Comparison of ENCODE assay signal across 7 cellular contexts in genomic region chr17:39652635-39653315, GRCh38. TPM values are rescaled to one million over a fixed set of nuclear protein-coding genes. Genes with fewer than 3 reads are reported as not detected.
DNase-seq lines count a peak whose midpoint lies in the region; ATAC-seq lines count a peak whose summit lies in the region.
"Had no signal": no experiment of that assay in that cellular context is flagged by ENCODE, and none has a peak within 500 bp of the region (broad histone marks: within the 10 kb centered on the region; RNA-seq: fewer than 3 reads in every experiment).

No MANE protein-coding gene starts in this region.

- no peaks in the 10 kb centered on the region for H3K9me3 ChIP-seq in right cardiac atrium (ENCODE audit: control insufficient read depth, low read length)

- ATAC-seq in right cardiac atrium, result peak; percentile 12 to 22
- ATAC-seq in left lobe of liver, result peak; percentile 15

- 61% methylated on average over 6 of the region's 6 CpGs for WGBS in right cardiac atrium

- no peak overlapping the region for H3K4me3 ChIP-seq in right cardiac atrium (ENCODE audit: low read length)

- H3K4me1 ChIP-seq in right cardiac atrium (ENCODE audit: control insufficient read depth, insufficient read depth, low read length), result no peaks in the 10 kb centered on the region

- no peak for DNase-seq in right cardiac atrium
- DNase-seq in cardiac septum (ENCODE audit: low spot score), result no peak
- DNase-seq in left lobe of liver (ENCODE audit: low spot score), result no peak
- DNase-seq in LoVo (ENCODE audit: low spot score), result no peak
- DNase-seq in NK-92 (lab: John Stamatoyannopoulos, UW; ENCODE audit: unreplicated experiment), result no peak
- no peak for DNase-seq in activated CD4-positive, CD25-positive, alpha-beta regulatory T cell treated with anti-CD3 and anti-CD28 coated beads, Interleukin-2, amount 50 U/mL, for 72 hours
- DNase-seq: NCI-H510A had no signal

- H3K27me3 ChIP-seq in right cardiac atrium (ENCODE audit: control insufficient read depth, insufficient read depth), result no peaks in the 10 kb centered on the region

- no peak overlapping the region for H3K27ac ChIP-seq in right cardiac atrium (ENCODE audit: low read length)

- intact Hi-C loops in right cardiac atrium (cut with DNase I) (no loop called here), cardiac septum (cut with DNase I) (no loop called here)

RNA-seq across cellular contexts. Expression of gene TCAP, which starts 12.4 kb away (rescaled TPM):
- 1,000 to 10,000 TPM; 2,357 to 4,356 (median 2,957) TPM for total RNA-seq in right cardiac atrium
- 4,928 TPM for polyA plus RNA-seq in right cardiac atrium
- 4,725 TPM for total RNA-seq in cardiac septum
- 0.55 TPM for total RNA-seq in left lobe of liver

RNA-seq across cellular contexts. Expression of gene PNMT, which starts 15.5 kb away (rescaled TPM):
- total RNA-seq in right cardiac atrium (10 to 100 TPM; 18.1 to 39.6 (median 21.3) TPM), cardiac septum (10.9 TPM), left lobe of liver (0.45 TPM)
- polyA plus RNA-seq in right cardiac atrium, result 32.7 TPM

RNA-seq across cellular contexts. Expression of gene STARD3, which starts 15.8 kb away (rescaled TPM):
- 10 to 100 TPM; 19.2 to 26.2 (median 22.9) TPM for total RNA-seq in right cardiac atrium
- polyA plus RNA-seq in right cardiac atrium, result 22.7 TPM
- 21.9 TPM for total RNA-seq in cardiac septum
- total RNA-seq in left lobe of liver, result 27.3 TPM

RNA-seq across cellular contexts. Expression of gene PPP1R1B, which starts 26.0 kb away (rescaled TPM):
- total RNA-seq in right cardiac atrium (1 to 10 TPM; 2.0 to 6.6 (median 2.4) TPM), cardiac septum (1.2 TPM), left lobe of liver (0.60 TPM)
- 4.4 TPM for polyA plus RNA-seq in right cardiac atrium

RNA-seq across cellular contexts. Expression of gene PGAP3, which starts 35.1 kb away (rescaled TPM):
- 10 to 100 TPM; 12.9 to 24.0 (median 15.2) TPM for total RNA-seq in right cardiac atrium
- polyA plus RNA-seq in right cardiac atrium, result 13.6 TPM
- total RNA-seq in cardiac septum, result 15.3 TPM
- 23.8 TPM for total RNA-seq in left lobe of liver

Comparison
In these comparisons a context has a peak if more than half of its experiments do, and no peak if none do; other contexts are left out.
1. RNA of gene TCAP, which starts 12.4 kb away (total RNA-seq): 4,725 TPM in cardiac septum (single experiment) and 2,357 to 4,356 TPM in right cardiac atrium; 0.55 TPM in left lobe of liver (single experiment); every median in the first group is over 1,000 times any median in the second.